Comparison of ENCODE assay signal across 8 cellular contexts in the genomic region with DNA sequence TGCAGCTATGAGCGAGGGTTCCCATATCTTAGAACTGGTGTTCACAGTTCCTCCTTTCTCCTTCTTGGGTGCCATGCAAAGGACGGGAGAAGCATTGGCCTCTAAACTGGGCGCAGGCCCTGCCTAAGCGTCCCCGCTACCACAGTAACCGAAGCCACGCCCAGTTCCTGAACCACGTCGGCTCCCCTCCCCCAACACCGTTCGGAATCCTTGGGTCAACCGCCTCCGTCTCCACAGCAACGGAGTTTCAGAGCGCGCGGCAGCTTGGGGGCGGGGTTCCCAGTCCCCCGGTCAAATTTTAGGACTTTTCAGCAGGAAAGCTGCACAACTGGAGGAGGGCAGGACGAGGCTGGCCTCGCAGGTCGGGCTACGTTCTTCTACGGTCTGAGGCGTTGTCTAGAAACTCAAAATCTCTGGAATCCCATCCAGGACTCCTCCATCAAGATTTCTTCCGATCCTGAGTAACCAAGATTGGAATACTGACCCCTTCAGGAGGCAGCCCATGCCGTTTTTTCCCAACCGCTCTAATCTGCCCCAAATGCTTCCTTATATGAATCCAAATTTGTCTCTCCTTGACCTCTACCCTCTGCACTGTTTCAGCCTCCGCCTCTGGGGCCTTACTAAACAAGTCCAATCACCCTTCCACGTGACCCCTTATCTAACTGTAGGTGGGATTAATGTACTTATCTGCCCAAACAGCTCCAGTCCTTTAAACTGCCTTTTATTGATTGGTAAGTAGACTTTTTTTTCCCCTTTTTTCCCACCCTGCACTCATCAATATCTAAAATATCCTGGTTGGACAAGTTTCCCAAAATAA. TPM values are rescaled to one million over a fixed set of nuclear protein-coding genes. Genes with fewer than 3 reads are reported as not detected.
DNase-seq lines count a peak whose midpoint lies in the region; ATAC-seq, FAIRE-seq and TF ChIP-seq lines count a peak whose summit lies in the region.

SPAG17 (minus strand) TSS at position 146 of the 817 bp plus-strand sequence; CDS start at position 75, 71 bp downstream.

- H3K4me3 ChIP-seq in keratinocyte (ENCODE audit: control insufficient read depth in 2 of 3, extremely low read depth in 1 of 3, insufficient read depth in 2 of 3, low read depth in 1 of 3, low read length in 3 of 3) = peak within 1 kb of the TSS; percentile 30 to 76 (median 40)

- no peak for FAIRE-seq in keratinocyte (lab: Jason Lieb, UNC)

- dilution Hi-C loops in keratinocyte (cut with MboI; ENCODE audit: extremely low pct_ligation_motif_present, low sequenced_read_pairs) = no loop called here

- H3K79me2 ChIP-seq in keratinocyte (ENCODE audit: control insufficient read depth, insufficient read depth, low read length) = no peaks in the 10 kb centered on the region

- no peaks in the 10 kb centered on the region for H3K9me1 ChIP-seq in keratinocyte (ENCODE audit: control insufficient read depth, extremely low read depth, insufficient read depth, low read length)

- no peaks in the 10 kb centered on the region for H3K9me3 ChIP-seq in keratinocyte (ENCODE audit: control insufficient read depth, low read depth, low read length)

- H3K27ac Mint-ChIP-seq in naive thymus-derived CD8-positive, alpha-beta T cell = no peak within 1 kb of the TSS

- no peaks in the 10 kb centered on the region for H3K36me3 ChIP-seq in keratinocyte (ENCODE audit: control insufficient read depth in 2 of 2, extremely low read depth in 1 of 2, insufficient read depth in 2 of 2, low read length in 2 of 2)

- no peak for ATAC-seq in naive thymus-derived CD8-positive, alpha-beta T cell
- no peak for ATAC-seq in HG03520 (IDR thresholded peaks at IDR 0.05; ENCODE audit: unreplicated experiment)

- H3K27me3 Mint-ChIP-seq in naive thymus-derived CD8-positive, alpha-beta T cell = peaks cover 0 to 19% (median 8%) of the 10 kb centered on the region in 5 donors

- peak within 1 kb of the TSS; percentile 98 for H2AFZ ChIP-seq in keratinocyte (ENCODE audit: control insufficient read depth, low read length)

- peaks cover 0 to 13% (median 3%) of the 10 kb centered on the region in 4 donors for H3K4me1 Mint-ChIP-seq in naive thymus-derived CD8-positive, alpha-beta T cell

- peak within 1 kb of the TSS in 3 of 10 donors; percentile 3 to 68 (median 42) for H3K4me3 Mint-ChIP-seq in naive thymus-derived CD8-positive, alpha-beta T cell

- POLR2A ChIA-PET in naive thymus-derived CD8-positive, alpha-beta T cell (lab: Charles Lee) = no interaction called here

- no peaks in the 10 kb centered on the region for H4K20me1 ChIP-seq in keratinocyte (ENCODE audit: control insufficient read depth, extremely low read depth, insufficient read depth, low read length)

- DNase-seq in Daoy (ENCODE audit: low read depth) (peak; percentile 53), NCI-H146 (lab: John Stamatoyannopoulos, UW) (peak; percentile 95), caudate nucleus (lab: John Stamatoyannopoulos, UW) (peak in 37 of 61 donors; percentile 1 to 60 (median 18)), keratinocyte (ENCODE audit: low read depth, low spot score) (no peak)
- peak; percentile 36 for DNase-seq in stimulated activated CD8-positive, alpha-beta memory T cell treated with anti-CD3 and anti-CD28 coated beads, Interleukin-4, amount 100 ng/mL, for 48 hours
- no peak for DNase-seq in naive thymus-derived CD8-positive, alpha-beta T cell
- no peak for DNase-seq in activated naive CD4-positive, alpha-beta T cell (lab: John Stamatoyannopoulos, UW)

- peak in 1 of 3 experiments; percentile 17 for TF ChIP-seq CTCF in keratinocyte (optimal IDR thresholded peaks at IDR 0.05 in 1 of 3, IDR thresholded peaks at IDR 0.05 in 1 of 3, conservative IDR thresholded peaks at IDR 0.05 in 1 of 3; ENCODE audit: extremely low read depth in 1 of 3, insufficient read depth in 2 of 3, low read length in 3 of 3)

- peak within 1 kb of the TSS; percentile 65 for H3K27ac ChIP-seq in caudate nucleus (ENCODE audit: low read depth, low read length)
- peak within 1 kb of the TSS; percentile 61 for H3K27ac ChIP-seq in keratinocyte (ENCODE audit: control insufficient read depth, insufficient read depth, low read length)

- peak within 1 kb of the TSS; percentile 39 for H3K9ac ChIP-seq in keratinocyte (ENCODE audit: control insufficient read depth, extremely low read depth, insufficient read depth, low read length)

- no peaks in the 10 kb centered on the region for H3K27me3 ChIP-seq in keratinocyte (ENCODE audit: control insufficient read depth, extremely low read depth, insufficient read depth, low read length)

- H3K4me1 ChIP-seq in keratinocyte (ENCODE audit: control insufficient read depth, extremely low read depth, insufficient read depth, low read length) = peaks cover 4% of the 10 kb centered on the region

- peaks cover 0 to 8% (median 0%) of the 10 kb centered on the region in 3 donors for H3K36me3 Mint-ChIP-seq in naive thymus-derived CD8-positive, alpha-beta T cell

- H3K4me2 ChIP-seq in keratinocyte (ENCODE audit: control insufficient read depth, extremely low read depth, insufficient read depth, low read depth, low read length) = peak within 1 kb of the TSS; percentile 72

- peaks cover 0 to 18% (median 8%) of the 10 kb centered on the region in 9 donors for H3K9me3 Mint-ChIP-seq in naive thymus-derived CD8-positive, alpha-beta T cell

RNA-seq across cellular contexts. Expression of gene SPAG17, which starts in this region (rescaled TPM):
- not detected in 2 replicates for total RNA-seq in Daoy (2014; rRNA removed; shearing (Covaris generic))
- 0.42 to 0.77 TPM (median 0.52 TPM) in 3 replicates for polyA plus RNA-seq in keratinocyte
- polyA plus RNA-seq in keratinocyte (2011; ENCODE audit: low read depth) = 0.37 TPM
- 0.21 and 0.27 TPM in 2 replicates for polyA plus RNA-seq in keratinocyte (2011; cell fraction: cytosol; rRNA removed)
- 3.1 and 3.4 TPM in 2 replicates for polyA plus RNA-seq in keratinocyte (2011; cell fraction: nucleus; rRNA removed)
- 0.53 and 0.54 TPM in 2 replicates for polyA plus RNA-seq in keratinocyte (2012; ENCODE audit: low replicate concordance)
- 0.07 to 1.8 TPM (median 0.29 TPM) in 3 replicates for polyA minus RNA-seq in keratinocyte
- polyA minus RNA-seq in keratinocyte (2011; cell fraction: cytosol; rRNA and poly(A)+ RNA removed) = not detected
- polyA minus RNA-seq in keratinocyte (2011; cell fraction: nucleus; rRNA and poly(A)+ RNA removed) = 2.3 and 4.7 TPM in 2 replicates
- not detected for total RNA-seq in naive thymus-derived CD8-positive, alpha-beta T cell
- not detected for polyA plus RNA-seq in naive thymus-derived CD8-positive, alpha-beta T cell

Comparison
In these comparisons a context has a peak if more than half of its experiments do, and no peak if none do; other contexts are left out.
1. Peak in DNase-seq in Daoy; RNA of the gene not detected or under 1 TPM.
2. DNase-seq: peak in NCI-H146 (single experiment), caudate nucleus (37 of 61) and stimulated activated CD8-positive, alpha-beta memory T cell treated with anti-CD3 and anti-CD28 coated beads, Interleukin-4, amount 100 ng/mL, for 48 hours (single experiment); none in keratinocyte (single experiment), naive thymus-derived CD8-positive, alpha-beta T cell (0 of 10) and activated naive CD4-positive, alpha-beta T cell (0 of 4).